ENCODE assay signal across 8 cellular contexts in the genomic region with DNA sequence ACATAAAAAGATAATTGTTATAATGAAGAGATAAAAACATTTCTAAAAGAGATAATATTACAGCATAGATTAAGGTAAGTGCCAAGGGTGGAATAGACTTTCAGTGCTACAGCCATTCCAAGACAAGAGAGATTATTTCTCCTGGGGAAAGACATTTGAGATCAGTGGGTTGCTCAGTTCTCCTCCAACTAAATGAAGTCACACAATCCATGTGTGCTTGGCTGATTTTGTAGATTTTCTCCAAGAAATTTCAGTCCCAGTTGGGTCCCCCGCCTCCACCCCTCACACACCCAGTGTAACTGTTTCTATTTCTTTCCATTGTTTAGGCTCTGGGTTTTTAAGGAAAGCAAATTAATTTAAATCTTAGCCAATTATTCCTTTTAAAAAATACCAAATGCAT. TPM values are rescaled to one million over a fixed set of nuclear protein-coding genes. Genes with fewer than 3 reads are reported as not detected.
DNase-seq lines count a peak whose midpoint lies in the region; ATAC-seq lines count a peak whose summit lies in the region.
"Not testable (repeated sequence)": the region's sequence is repeated elsewhere in the genome, so short reads cannot be mapped to it uniquely, and the experiment has no call there.

No MANE protein-coding gene starts in this region.

- peak overlapping the region in 3 of 7 donors; percentile 13 to 80 (median 15) for H3K4me3 Mint-ChIP-seq in CD8-positive, alpha-beta memory T cell
- not testable (repeated sequence) for H3K4me3 Mint-ChIP-seq in activated CD4-positive, alpha-beta T cell treated with anti-CD3 and anti-CD28 coated beads for 36 hours; activated CD8-positive, alpha-beta T cell treated with anti-CD3 and anti-CD28 coated beads, Interleukin-2, amount 10 ng/mL, durations not matched to agents 7 days and 5 days; activated naive CD4-positive, alpha-beta T cell treated with anti-CD3 and anti-CD28 coated beads, Interleukin-2, amount 10 ng/mL, durations not matched to agents 7 days and 5 days; activated naive CD8-positive, alpha-beta T cell treated with anti-CD3 and anti-CD28 coated beads, Interleukin-2, amount 50 U/mL, for 24 hours; stimulated activated naive CD8-positive, alpha-beta T cell treated with anti-CD3 and anti-CD28 coated beads, Interleukin-15, Interleukin-2, amounts not matched to agents 100 ng/mL and 50 ng/mL, for 24 hours
- H3K4me3 Mint-ChIP-seq in naive thymus-derived CD4-positive, alpha-beta T cell: peak overlapping the region in 8 of 10 donors; percentile 25 to 82 (median 57)

- peak overlapping the region; percentile 79 to 98 (median 93) for H3K27ac Mint-ChIP-seq in CD8-positive, alpha-beta memory T cell
- peak overlapping the region; percentile 64 for H3K27ac Mint-ChIP-seq in activated CD4-positive, alpha-beta T cell treated with anti-CD3 and anti-CD28 coated beads for 36 hours
- H3K27ac Mint-ChIP-seq in activated CD8-positive, alpha-beta T cell treated with anti-CD3 and anti-CD28 coated beads, Interleukin-2, amount 10 ng/mL, durations not matched to agents 7 days and 5 days: peak overlapping the region; percentile 63
- H3K27ac Mint-ChIP-seq in activated naive CD4-positive, alpha-beta T cell treated with anti-CD3 and anti-CD28 coated beads, Interleukin-2, amount 10 ng/mL, durations not matched to agents 7 days and 5 days: peak overlapping the region; percentile 98
- H3K27ac Mint-ChIP-seq in activated naive CD8-positive, alpha-beta T cell treated with anti-CD3 and anti-CD28 coated beads, Interleukin-2, amount 50 U/mL, for 24 hours: peak overlapping the region; percentile 65
- peak overlapping the region; percentile 62 to 99 (median 94) for H3K27ac Mint-ChIP-seq in naive thymus-derived CD4-positive, alpha-beta T cell
- peak overlapping the region; percentile 77 for H3K27ac Mint-ChIP-seq in stimulated activated naive CD8-positive, alpha-beta T cell treated with anti-CD3 and anti-CD28 coated beads, Interleukin-15, Interleukin-2, amounts not matched to agents 100 ng/mL and 50 ng/mL, for 24 hours

- H3K9me3 Mint-ChIP-seq in CD8-positive, alpha-beta memory T cell; activated CD8-positive, alpha-beta T cell treated with anti-CD3 and anti-CD28 coated beads, Interleukin-2, amount 10 ng/mL, durations not matched to agents 7 days and 5 days (ENCODE audit: insufficient read depth); activated naive CD4-positive, alpha-beta T cell treated with anti-CD3 and anti-CD28 coated beads, Interleukin-2, amount 10 ng/mL, durations not matched to agents 7 days and 5 days: not testable (repeated sequence)
- peaks cover 17% of the 10 kb centered on the region for H3K9me3 Mint-ChIP-seq in activated CD4-positive, alpha-beta T cell treated with anti-CD3 and anti-CD28 coated beads for 36 hours (ENCODE audit: low read depth)
- peaks cover 21% of the 10 kb centered on the region for H3K9me3 Mint-ChIP-seq in activated naive CD8-positive, alpha-beta T cell treated with anti-CD3 and anti-CD28 coated beads, Interleukin-2, amount 50 U/mL, for 24 hours
- peaks cover 0 to 19% (median 4%) of the 10 kb centered on the region in 11 donors for H3K9me3 Mint-ChIP-seq in naive thymus-derived CD4-positive, alpha-beta T cell
- H3K9me3 Mint-ChIP-seq in stimulated activated naive CD8-positive, alpha-beta T cell treated with anti-CD3 and anti-CD28 coated beads, Interleukin-15, Interleukin-2, amounts not matched to agents 100 ng/mL and 50 ng/mL, for 24 hours: peaks cover 23% of the 10 kb centered on the region

- H3K27ac ChIP-seq in BLaER1 treated with 17β-estradiol and CSF1 and Interleukin-3, amounts not matched to agents 10 nM and 100 nM: peak overlapping the region in 1 of 11 experiments; percentile 69; a peak in 4 of 22 replicates
- not testable (repeated sequence) for H3K27ac ChIP-seq in CD8-positive, alpha-beta memory T cell (ENCODE audit: low read depth, low read length)
- H3K27ac ChIP-seq in naive thymus-derived CD4-positive, alpha-beta T cell (ENCODE audit: low read depth, low read length): peak overlapping the region; percentile 70

- H3K27me3 Mint-ChIP-seq in CD8-positive, alpha-beta memory T cell; activated CD4-positive, alpha-beta T cell treated with anti-CD3 and anti-CD28 coated beads for 36 hours; activated CD8-positive, alpha-beta T cell treated with anti-CD3 and anti-CD28 coated beads, Interleukin-2, amount 10 ng/mL, durations not matched to agents 7 days and 5 days (ENCODE audit: low read depth); activated naive CD4-positive, alpha-beta T cell treated with anti-CD3 and anti-CD28 coated beads, Interleukin-2, amount 10 ng/mL, durations not matched to agents 7 days and 5 days; activated naive CD8-positive, alpha-beta T cell treated with anti-CD3 and anti-CD28 coated beads, Interleukin-2, amount 50 U/mL, for 24 hours; naive thymus-derived CD4-positive, alpha-beta T cell; stimulated activated naive CD8-positive, alpha-beta T cell treated with anti-CD3 and anti-CD28 coated beads, Interleukin-15, Interleukin-2, amounts not matched to agents 100 ng/mL and 50 ng/mL, for 24 hours: not testable (repeated sequence)

- intact Hi-C loops in activated CD4-positive, alpha-beta T cell treated with anti-CD3 and anti-CD28 coated beads for 36 hours (cut with DNase I, micrococcal nuclease): loop anchor here in 1 of 2 experiments (5.0 kb wide), 1 partner anchor 52 kb away; a partner anchor contains a TSS
- intact Hi-C loops in naive thymus-derived CD4-positive, alpha-beta T cell (cut with micrococcal nuclease): not testable (repeated sequence)

- H4K20me1 ChIP-seq in BLaER1 treated with 17β-estradiol and CSF1 and Interleukin-3, amounts not matched to agents 10 nM and 100 nM: not testable (repeated sequence)

- H3K4me1 Mint-ChIP-seq in CD8-positive, alpha-beta memory T cell: peaks cover 41 to 62% (median 59%) of the 10 kb centered on the region in 3 donors
- peaks cover 83% of the 10 kb centered on the region for H3K4me1 Mint-ChIP-seq in activated CD4-positive, alpha-beta T cell treated with anti-CD3 and anti-CD28 coated beads for 36 hours
- H3K4me1 Mint-ChIP-seq in activated CD8-positive, alpha-beta T cell treated with anti-CD3 and anti-CD28 coated beads, Interleukin-2, amount 10 ng/mL, durations not matched to agents 7 days and 5 days (ENCODE audit: low read depth): peaks cover 54% of the 10 kb centered on the region
- peaks cover 48% of the 10 kb centered on the region for H3K4me1 Mint-ChIP-seq in activated naive CD4-positive, alpha-beta T cell treated with anti-CD3 and anti-CD28 coated beads, Interleukin-2, amount 10 ng/mL, durations not matched to agents 7 days and 5 days
- H3K4me1 Mint-ChIP-seq in activated naive CD8-positive, alpha-beta T cell treated with anti-CD3 and anti-CD28 coated beads, Interleukin-2, amount 50 U/mL, for 24 hours: peaks cover 77% of the 10 kb centered on the region
- H3K4me1 Mint-ChIP-seq in naive thymus-derived CD4-positive, alpha-beta T cell: peaks cover 33 to 79% (median 74%) of the 10 kb centered on the region in 7 donors
- H3K4me1 Mint-ChIP-seq in stimulated activated naive CD8-positive, alpha-beta T cell treated with anti-CD3 and anti-CD28 coated beads, Interleukin-15, Interleukin-2, amounts not matched to agents 100 ng/mL and 50 ng/mL, for 24 hours (ENCODE audit: low read depth): peaks cover 83% of the 10 kb centered on the region

- not testable (repeated sequence) for H3K4me3 ChIP-seq in BLaER1 treated with 17β-estradiol and CSF1 and Interleukin-3, amounts not matched to agents 10 nM and 100 nM; CD8-positive, alpha-beta memory T cell (ENCODE audit: low read length); naive thymus-derived CD4-positive, alpha-beta T cell (ENCODE audit: low read length)

- H3K4me2 ChIP-seq in BLaER1 treated with 17β-estradiol and CSF1 and Interleukin-3, amounts not matched to agents 10 nM and 100 nM: peak overlapping the region in 6 of 11 experiments; percentile 55 to 80 (median 63); a peak in 8 of 22 replicates

- not testable (repeated sequence) for H3K36me3 ChIP-seq in BLaER1 treated with 17β-estradiol and CSF1 and Interleukin-3, amounts not matched to agents 10 nM and 100 nM; CD8-positive, alpha-beta memory T cell (ENCODE audit: insufficient read depth, low read length); naive thymus-derived CD4-positive, alpha-beta T cell (ENCODE audit: control insufficient read depth in 2 of 3, insufficient read depth in 3 of 3, low read length in 3 of 3)

- not testable (repeated sequence) for ATAC-seq in activated CD4-positive, alpha-beta T cell treated with anti-CD3 and anti-CD28 coated beads for 36 hours; activated CD8-positive, alpha-beta T cell treated with anti-CD3 and anti-CD28 coated beads, Interleukin-2, amount 10 ng/mL, durations not matched to agents 7 days and 5 days; activated naive CD8-positive, alpha-beta T cell treated with anti-CD3 and anti-CD28 coated beads, Interleukin-2, amount 50 U/mL, for 24 hours; naive thymus-derived CD4-positive, alpha-beta T cell

- H3K27me3 ChIP-seq in BLaER1 treated with 17β-estradiol and CSF1 and Interleukin-3, amounts not matched to agents 10 nM and 100 nM; CD8-positive, alpha-beta memory T cell (ENCODE audit: insufficient read depth, low read length, poor library complexity, severe bottlenecking); naive thymus-derived CD4-positive, alpha-beta T cell (ENCODE audit: control insufficient read depth in 2 of 2, insufficient read depth in 2 of 2, low read length in 2 of 2): not testable (repeated sequence)

- H3K9me3 ChIP-seq in BLaER1 treated with 17β-estradiol and CSF1 and Interleukin-3, amounts not matched to agents 10 nM and 100 nM (replicated peaks in 1 of 11): peaks cover 0 to 16% (median 7%) of the 10 kb centered on the region in 11 experiments; a peak in 11 of 22 replicates
- H3K9me3 ChIP-seq in CD8-positive, alpha-beta memory T cell (ENCODE audit: low read length); naive thymus-derived CD4-positive, alpha-beta T cell (ENCODE audit: control insufficient read depth in 2 of 3, low read length in 3 of 3): not testable (repeated sequence)

- POLR2A ChIA-PET in CD8-positive, alpha-beta memory T cell (lab: Charles Lee); activated CD4-positive, alpha-beta T cell treated with anti-CD3 and anti-CD28 coated beads for 36 hours (lab: Charles Lee): not testable (repeated sequence)
- POLR2A ChIA-PET in activated CD8-positive, alpha-beta T cell treated with anti-CD3 and anti-CD28 coated beads, Interleukin-2, amount 10 ng/mL, durations not matched to agents 7 days and 5 days (lab: Charles Lee): interaction anchor here (0.5 kb wide), 1 partner anchor 65 kb away, joined by 3 read pairs; no protein-coding TSS in a partner anchor
- POLR2A ChIA-PET in naive thymus-derived CD4-positive, alpha-beta T cell (lab: Charles Lee): interaction anchor here (0.6 to 2.2 kb wide), 2 partner anchors 37 to 51 kb away, joined by 3 to 12 read pairs; a partner anchor contains a TSS

- H3K9ac ChIP-seq in BLaER1 treated with 17β-estradiol and CSF1 and Interleukin-3, amounts not matched to agents 10 nM and 100 nM: not testable (repeated sequence)

- H3K4me1 ChIP-seq in BLaER1 treated with 17β-estradiol and CSF1 and Interleukin-3, amounts not matched to agents 10 nM and 100 nM: peaks cover 21 to 52% (median 34%) of the 10 kb centered on the region in 10 experiments
- peaks cover 42% of the 10 kb centered on the region for H3K4me1 ChIP-seq in CD8-positive, alpha-beta memory T cell (ENCODE audit: insufficient read depth, low read length)
- peaks cover 12 to 29% of the 10 kb centered on the region in 2 donors for H3K4me1 ChIP-seq in naive thymus-derived CD4-positive, alpha-beta T cell (ENCODE audit: control insufficient read depth in 2 of 2, insufficient read depth in 2 of 2, low read length in 2 of 2)

- CTCF ChIA-PET in CD8-positive, alpha-beta memory T cell (lab: Charles Lee): interaction anchor here (1.1 kb wide), 2 partner anchors 32 to 37 kb away, joined by 3 read pairs; no protein-coding TSS in a partner anchor
- CTCF ChIA-PET in activated CD4-positive, alpha-beta T cell treated with anti-CD3 and anti-CD28 coated beads for 36 hours (lab: Charles Lee); activated naive CD4-positive, alpha-beta T cell treated with anti-CD3 and anti-CD28 coated beads, Interleukin-2, amount 10 ng/mL, durations not matched to agents 7 days and 5 days (lab: Charles Lee): not testable (repeated sequence)
- CTCF ChIA-PET in activated CD8-positive, alpha-beta T cell treated with anti-CD3 and anti-CD28 coated beads, Interleukin-2, amount 10 ng/mL, durations not matched to agents 7 days and 5 days (lab: Charles Lee): interaction anchor here (1.0 kb wide), 1 partner anchor 36 kb away, joined by 3 read pairs; no protein-coding TSS in a partner anchor
- CTCF ChIA-PET in naive thymus-derived CD4-positive, alpha-beta T cell (lab: Charles Lee): interaction anchor here (1.0 kb wide), 1 partner anchor 31 kb away, joined by 4 read pairs; no protein-coding TSS in a partner anchor

- peaks cover 0 to 16% (median 0%) of the 10 kb centered on the region in 3 donors for H3K36me3 Mint-ChIP-seq in CD8-positive, alpha-beta memory T cell
- H3K36me3 Mint-ChIP-seq in activated CD4-positive, alpha-beta T cell treated with anti-CD3 and anti-CD28 coated beads for 36 hours (ENCODE audit: low read depth): peaks cover 28% of the 10 kb centered on the region
- H3K36me3 Mint-ChIP-seq in activated CD8-positive, alpha-beta T cell treated with anti-CD3 and anti-CD28 coated beads, Interleukin-2, amount 10 ng/mL, durations not matched to agents 7 days and 5 days (ENCODE audit: low read depth): peaks cover 24% of the 10 kb centered on the region
- peaks cover 19% of the 10 kb centered on the region for H3K36me3 Mint-ChIP-seq in activated naive CD4-positive, alpha-beta T cell treated with anti-CD3 and anti-CD28 coated beads, Interleukin-2, amount 10 ng/mL, durations not matched to agents 7 days and 5 days
- H3K36me3 Mint-ChIP-seq in activated naive CD8-positive, alpha-beta T cell treated with anti-CD3 and anti-CD28 coated beads, Interleukin-2, amount 50 U/mL, for 24 hours (ENCODE audit: low read depth): peaks cover 15% of the 10 kb centered on the region
- H3K36me3 Mint-ChIP-seq in naive thymus-derived CD4-positive, alpha-beta T cell: peaks cover 0 to 33% (median 11%) of the 10 kb centered on the region in 5 donors
- peaks cover 25% of the 10 kb centered on the region for H3K36me3 Mint-ChIP-seq in stimulated activated naive CD8-positive, alpha-beta T cell treated with anti-CD3 and anti-CD28 coated beads, Interleukin-15, Interleukin-2, amounts not matched to agents 100 ng/mL and 50 ng/mL, for 24 hours (ENCODE audit: low read depth)

- DNase-seq in CD8-positive, alpha-beta memory T cell; activated CD4-positive, alpha-beta T cell treated with anti-CD3 and anti-CD28 coated beads for 36 hours; activated CD8-positive, alpha-beta T cell treated with anti-CD3 and anti-CD28 coated beads, Interleukin-2, amount 10 ng/mL, durations not matched to agents 7 days and 5 days; activated naive CD4-positive, alpha-beta T cell treated with anti-CD3 and anti-CD28 coated beads, Interleukin-2, amount 10 ng/mL, durations not matched to agents 7 days and 5 days; activated naive CD8-positive, alpha-beta T cell treated with anti-CD3 and anti-CD28 coated beads, Interleukin-2, amount 50 U/mL, for 24 hours; naive thymus-derived CD4-positive, alpha-beta T cell: not testable (repeated sequence)

RNA-seq across cellular contexts. Expression of a gene that starts 50.5 kb away (rescaled TPM):
- total RNA-seq in CD8-positive, alpha-beta memory T cell: 100 to 1,000 TPM; 252 to 253 TPM
- polyA plus RNA-seq in CD8-positive, alpha-beta memory T cell: 185 TPM
- total RNA-seq in activated CD4-positive, alpha-beta T cell treated with anti-CD3 and anti-CD28 coated beads for 36 hours: 100 to 1,000 TPM; 224 to 306 TPM
- 100 to 1,000 TPM; 149 to 151 TPM for total RNA-seq in activated CD8-positive, alpha-beta T cell treated with anti-CD3 and anti-CD28 coated beads, Interleukin-2, amount 10 ng/mL, durations not matched to agents 7 days and 5 days
- 100 to 1,000 TPM in 3 of 5 experiments, 10 to 100 TPM in 2; 73.5 to 179 (median 142) TPM for total RNA-seq in naive thymus-derived CD4-positive, alpha-beta T cell
- 100 to 1,000 TPM; 136 to 159 TPM for polyA plus RNA-seq in naive thymus-derived CD4-positive, alpha-beta T cell
